8 cellular contexts compared by ENCODE assay signal in genomic region chr12:7188557-7189397, GRCh38. TPM values are rescaled to one million over a fixed set of nuclear protein-coding genes. Genes with fewer than 3 reads are reported as not detected.
DNase-seq lines count a peak whose midpoint lies in the region; ATAC-seq and TF ChIP-seq lines count a peak whose summit lies in the region.

No MANE protein-coding gene starts in this region.

- H3K27me3 Mint-ChIP-seq in activated CD8-positive, alpha-beta T cell treated with anti-CD3 and anti-CD28 coated beads, Interleukin-2, amount 10 ng/mL, durations not matched to agents 7 days and 5 days (ENCODE audit: low read depth) = peaks cover 2% of the 10 kb centered on the region
- H3K27me3 Mint-ChIP-seq in effector memory CD8-positive, alpha-beta T cell = no peaks in the 10 kb centered on the region
- H3K27me3 Mint-ChIP-seq in memory B cell = peaks cover 2% of the 10 kb centered on the region

- H3K4me1 Mint-ChIP-seq in activated CD8-positive, alpha-beta T cell treated with anti-CD3 and anti-CD28 coated beads, Interleukin-2, amount 10 ng/mL, durations not matched to agents 7 days and 5 days (ENCODE audit: low read depth) = peaks cover 31% of the 10 kb centered on the region
- H3K4me1 Mint-ChIP-seq in effector memory CD8-positive, alpha-beta T cell (ENCODE audit: low read depth in 2 of 2) = peaks cover 28 to 34% of the 10 kb centered on the region in 2 donors
- H3K4me1 Mint-ChIP-seq in memory B cell = peaks cover 24% of the 10 kb centered on the region

- CTCF ChIA-PET in activated CD8-positive, alpha-beta T cell treated with anti-CD3 and anti-CD28 coated beads, Interleukin-2, amount 10 ng/mL, durations not matched to agents 7 days and 5 days (lab: Charles Lee) = interaction anchor here (0.8 to 3.0 kb wide), 10 partner anchors 8 to 839 kb away, joined by 3 to 12 read pairs (median 3); partner anchors contain the start of genes C12orf57, PTPN6 and RNU7-1

- no peaks in the 10 kb centered on the region for H3K9me3 Mint-ChIP-seq in activated CD8-positive, alpha-beta T cell treated with anti-CD3 and anti-CD28 coated beads, Interleukin-2, amount 10 ng/mL, durations not matched to agents 7 days and 5 days (ENCODE audit: insufficient read depth)
- H3K9me3 Mint-ChIP-seq in effector memory CD8-positive, alpha-beta T cell = no peaks in the 10 kb centered on the region
- H3K9me3 Mint-ChIP-seq in memory B cell = no peaks in the 10 kb centered on the region

- ATAC-seq in GM19023 (IDR thresholded peaks at IDR 0.05; ENCODE audit: unreplicated experiment) (peak; percentile 28), HG03378 (IDR thresholded peaks at IDR 0.05; ENCODE audit: unreplicated experiment) (peak; percentile 31), memory B cell (ENCODE audit: low read depth) (peak; percentile 25)
- peak; percentile 40 for ATAC-seq in activated CD8-positive, alpha-beta T cell treated with anti-CD3 and anti-CD28 coated beads, Interleukin-2, amount 10 ng/mL, durations not matched to agents 7 days and 5 days
- ATAC-seq in effector memory CD8-positive, alpha-beta T cell (replicated peaks) = peak; percentile 31

- TF ChIP-seq CTCF in AG10803 (conservative IDR thresholded peaks at IDR 0.05; ENCODE audit: low read length) = peak; percentile 69

- peak overlapping the region; percentile 90 for H3K4me3 Mint-ChIP-seq in activated CD8-positive, alpha-beta T cell treated with anti-CD3 and anti-CD28 coated beads, Interleukin-2, amount 10 ng/mL, durations not matched to agents 7 days and 5 days
- H3K4me3 Mint-ChIP-seq in effector memory CD8-positive, alpha-beta T cell = peak overlapping the region; percentile 96 to 97
- peak overlapping the region; percentile 99 for H3K4me3 Mint-ChIP-seq in memory B cell

- DNase-seq in AG10803 (ENCODE audit: low read depth) = peak; percentile 65
- peak; percentile 83 for DNase-seq in NCI-H69 (lab: John Stamatoyannopoulos, UW)
- peak; percentile 73 for DNase-seq in activated CD8-positive, alpha-beta T cell treated with anti-CD3 and anti-CD28 coated beads, Interleukin-2, amount 10 ng/mL, durations not matched to agents 7 days and 5 days
- DNase-seq in effector memory CD8-positive, alpha-beta T cell = peak; percentile 50 to 62 (median 55)
- peak; percentile 33 to 58 for DNase-seq in memory B cell (ENCODE audit: low spot score in 2 of 2)
- peak; percentile 50 to 61 (median 52) for DNase-seq in stimulated activated CD4-positive, alpha-beta T cell treated with anti-CD3 and anti-CD28 coated beads, TNF-alpha, amount 100 ng/mL, for 48 hours (ENCODE audit: low read depth in 3 of 3)

- POLR2A ChIA-PET in activated CD8-positive, alpha-beta T cell treated with anti-CD3 and anti-CD28 coated beads, Interleukin-2, amount 10 ng/mL, durations not matched to agents 7 days and 5 days (lab: Charles Lee) = interaction anchor here (0.7 to 1.6 kb wide), 2 partner anchors 8 to 245 kb away, joined by 3 to 5 read pairs; partner anchors contain the start of genes C12orf57 and RNU7-1

- H3K4me3 ChIP-seq in AG10803 (ENCODE audit: low read length) = peak overlapping the region; percentile 75

- peaks cover 17% of the 10 kb centered on the region for H3K36me3 Mint-ChIP-seq in activated CD8-positive, alpha-beta T cell treated with anti-CD3 and anti-CD28 coated beads, Interleukin-2, amount 10 ng/mL, durations not matched to agents 7 days and 5 days (ENCODE audit: low read depth)
- peaks cover 8% of the 10 kb centered on the region for H3K36me3 Mint-ChIP-seq in effector memory CD8-positive, alpha-beta T cell (ENCODE audit: insufficient read depth)
- H3K36me3 Mint-ChIP-seq in memory B cell = peaks cover 9% of the 10 kb centered on the region

- H3K27ac Mint-ChIP-seq in activated CD8-positive, alpha-beta T cell treated with anti-CD3 and anti-CD28 coated beads, Interleukin-2, amount 10 ng/mL, durations not matched to agents 7 days and 5 days = peak overlapping the region; percentile 94
- peak overlapping the region; percentile 96 to 98 for H3K27ac Mint-ChIP-seq in effector memory CD8-positive, alpha-beta T cell
- peak overlapping the region; percentile 94 for H3K27ac Mint-ChIP-seq in memory B cell

RNA-seq across cellular contexts. Expression of gene PEX5, which starts 0.7 kb away (rescaled TPM):
- 10 to 100 TPM; 19.1 to 21.0 TPM for total RNA-seq in activated CD8-positive, alpha-beta T cell treated with anti-CD3 and anti-CD28 coated beads, Interleukin-2, amount 10 ng/mL, durations not matched to agents 7 days and 5 days

RNA-seq across cellular contexts. Expression of gene CLSTN3, which starts 58.6 kb away (rescaled TPM):
- 10 to 100 TPM; 76.8 to 83.9 TPM for total RNA-seq in activated CD8-positive, alpha-beta T cell treated with anti-CD3 and anti-CD28 coated beads, Interleukin-2, amount 10 ng/mL, durations not matched to agents 7 days and 5 days

Comparison
In these comparisons a context has a peak if more than half of its experiments do, and no peak if none do; other contexts are left out.
1. Peak in every context shown above with its lines: DNase-seq, ATAC-seq and H3K4me3 ChIP-seq.